In the genomic region with DNA sequence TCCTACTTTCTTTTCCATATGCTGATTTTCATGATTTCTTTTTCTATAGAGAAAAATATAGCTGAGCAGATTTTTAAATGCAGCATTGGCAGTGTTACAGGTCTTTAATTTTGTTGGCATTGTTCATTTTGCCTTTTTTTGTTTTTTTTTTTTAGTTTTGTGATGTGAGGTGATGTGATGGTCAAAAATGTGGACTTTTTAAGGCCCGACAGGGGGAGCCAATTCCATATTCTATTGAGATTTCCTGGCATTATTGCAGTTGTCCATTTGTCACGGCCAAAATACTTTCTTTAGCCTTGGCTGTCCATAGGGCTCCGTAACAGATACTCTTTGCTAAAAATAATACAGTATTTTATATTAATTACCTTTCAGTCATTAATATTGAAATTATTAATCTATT, we compare ENCODE assay signal across 9 cellular contexts. TPM values are rescaled to one million over a fixed set of nuclear protein-coding genes. Genes with fewer than 3 reads are reported as not detected.
DNase-seq lines count a peak whose midpoint lies in the region; ATAC-seq and TF ChIP-seq lines count a peak whose summit lies in the region.
"Had no signal": no experiment of that assay in that cellular context is flagged by ENCODE, and none has a peak within 500 bp of the region (broad histone marks: within the 10 kb centered on the region; RNA-seq: fewer than 3 reads in every experiment).

No MANE protein-coding gene starts in this region.

- H3K4me3 ChIP-seq in GM23248 (no peak overlapping the region), OCI-LY3 (ENCODE audit: low read length) (no peak overlapping the region)
- H3K4me3 ChIP-seq: thyroid gland had no signal

- H3K4me2 ChIP-seq in GM23248 (ENCODE audit: unreplicated experiment) (no peak overlapping the region), OCI-LY3 (ENCODE audit: low read length) (no peak overlapping the region)

- TF ChIP-seq CTCF in OCI-LY3 (IDR thresholded peaks at IDR 0.05; ENCODE audit: low read depth, low read length) (peak; percentile 37), osteocyte (IDR thresholded peaks at IDR 0.05) (peak; percentile 75), RWPE1 (conservative IDR thresholded peaks at IDR 0.05; ENCODE audit: low read depth) (no peak)

- POLR2A ChIA-PET in RWPE1 (lab: Yijun Ruan, JAX; ENCODE audit: low non-redundant PET): no interaction called here

- H3K9me3 ChIP-seq in GM23248 (ENCODE audit: low read depth) (no peaks in the 10 kb centered on the region), OCI-LY3 (ENCODE audit: insufficient read depth, low read length) (no peaks in the 10 kb centered on the region)
- H3K9me3 ChIP-seq: thyroid gland had no signal

- no peak overlapping the region for H3K27ac Mint-ChIP-seq in osteocyte (ENCODE audit: unreplicated experiment)
- no peak overlapping the region for H3K27ac Mint-ChIP-seq in T-helper 2 cell treated with Interferon-gamma antibody and Interleukin-4, amounts not matched to agents 5 μg/mL and 100 μg/mL, for 36 hours

- in situ Hi-C loops in GM23248 (cut with MboI): no loop called here

- H2AFZ ChIP-seq in GM23248 (no peak overlapping the region), OCI-LY3 (ENCODE audit: low read depth, low read length) (no peak overlapping the region)

- no peaks in the 10 kb centered on the region for H3K36me3 Mint-ChIP-seq in osteocyte (ENCODE audit: unreplicated experiment)
- H3K36me3 Mint-ChIP-seq in T-helper 2 cell treated with Interferon-gamma antibody and Interleukin-4, amounts not matched to agents 5 μg/mL and 100 μg/mL, for 36 hours (ENCODE audit: low read depth): no peaks in the 10 kb centered on the region

- H3K9ac ChIP-seq in GM23248 (no peak overlapping the region), OCI-LY3 (ENCODE audit: low read length) (no peak overlapping the region)

- 77 to 78% methylated on average over 3 of the region's 3 CpGs for WGBS in GM23248 (ENCODE audit: low coverage in 1 of 2, low lambda C conversion rate in 2 of 2, missing lambda C conversion rate in 2 of 2), 2 experiments

- peak; percentile 62 for DNase-seq in GM23248
- peak; percentile 34 for DNase-seq in epidermal melanocyte (ENCODE audit: insufficient read length, low spot score)
- DNase-seq in osteocyte (ENCODE audit: extremely low spot score, unreplicated experiment): no peak
- no peak for DNase-seq in T-helper 2 cell treated with Interferon-gamma antibody and Interleukin-4, amounts not matched to agents 5 μg/mL and 100 μg/mL, for 36 hours (ENCODE audit: low spot score)
- no peak for DNase-seq in RWPE1 (ENCODE audit: low spot score)
- DNase-seq: thyroid gland had no signal

- H3K9me3 Mint-ChIP-seq in osteocyte (ENCODE audit: unreplicated experiment): no peaks in the 10 kb centered on the region
- no peaks in the 10 kb centered on the region for H3K9me3 Mint-ChIP-seq in T-helper 2 cell treated with Interferon-gamma antibody and Interleukin-4, amounts not matched to agents 5 μg/mL and 100 μg/mL, for 36 hours

- H3K27ac ChIP-seq in GM23248: no peak overlapping the region
- no peak overlapping the region for H3K27ac ChIP-seq in OCI-LY3 (ENCODE audit: low read length)
- no peak overlapping the region for H3K27ac ChIP-seq in RWPE1
- H3K27ac ChIP-seq: thyroid gland had no signal

- CTCF ChIA-PET in RWPE1 (lab: Yijun Ruan, JAX): interaction anchor here (0.7 kb wide), 1 partner anchor 96 kb away, joined by 4 read pairs; no protein-coding TSS in a partner anchor

- H3K36me3 ChIP-seq in GM23248 (ENCODE audit: low read depth) (no peaks in the 10 kb centered on the region), OCI-LY3 (replicated peaks; ENCODE audit: low read depth, low read length) (no peaks in the 10 kb centered on the region)
- H3K36me3 ChIP-seq: thyroid gland had no signal

- ATAC-seq in GM19324 (IDR thresholded peaks at IDR 0.05; ENCODE audit: low FRiP score, unreplicated experiment) (no peak), GM18867 (IDR thresholded peaks at IDR 0.05; ENCODE audit: unreplicated experiment) (no peak)

- H3K4me1 ChIP-seq in GM23248 (ENCODE audit: insufficient read depth) (peaks cover 37% of the 10 kb centered on the region), OCI-LY3 (ENCODE audit: low read length) (no peaks in the 10 kb centered on the region)
- H3K4me1 ChIP-seq: thyroid gland had no signal

- H3K4me3 Mint-ChIP-seq in osteocyte (ENCODE audit: unreplicated experiment): no peak overlapping the region
- no peak overlapping the region for H3K4me3 Mint-ChIP-seq in T-helper 2 cell treated with Interferon-gamma antibody and Interleukin-4, amounts not matched to agents 5 μg/mL and 100 μg/mL, for 36 hours

- peaks cover 10% of the 10 kb centered on the region for H3K4me1 Mint-ChIP-seq in osteocyte (ENCODE audit: unreplicated experiment)
- H3K4me1 Mint-ChIP-seq in T-helper 2 cell treated with Interferon-gamma antibody and Interleukin-4, amounts not matched to agents 5 μg/mL and 100 μg/mL, for 36 hours (ENCODE audit: low read depth): no peaks in the 10 kb centered on the region

- H3F3A ChIP-seq in GM23248 (ENCODE audit: insufficient read depth): peaks cover 15% of the 10 kb centered on the region; the same call in 1 of the 2 replicates

- no peaks in the 10 kb centered on the region for H3K9me2 ChIP-seq in GM23248 (ENCODE audit: insufficient read depth)

- no peaks in the 10 kb centered on the region for H3K27me3 Mint-ChIP-seq in osteocyte (ENCODE audit: unreplicated experiment)
- H3K27me3 Mint-ChIP-seq in T-helper 2 cell treated with Interferon-gamma antibody and Interleukin-4, amounts not matched to agents 5 μg/mL and 100 μg/mL, for 36 hours (ENCODE audit: low read depth): no peaks in the 10 kb centered on the region

- peaks cover 99% of the 10 kb centered on the region for H3K79me2 ChIP-seq in GM23248 (ENCODE audit: insufficient read depth)
- H3K79me2 ChIP-seq in OCI-LY3 (ENCODE audit: low read length): no peaks in the 10 kb centered on the region

- no peaks in the 10 kb centered on the region for H3K27me3 ChIP-seq in GM23248 (replicated peaks; ENCODE audit: insufficient read depth)
- H3K27me3 ChIP-seq in OCI-LY3 (ENCODE audit: low read depth, low read length): no peaks in the 10 kb centered on the region
- H3K27me3 ChIP-seq: thyroid gland had no signal

- no peaks in the 10 kb centered on the region for H4K20me1 ChIP-seq in GM23248 (ENCODE audit: insufficient read depth)
- no peaks in the 10 kb centered on the region for H4K20me1 ChIP-seq in OCI-LY3 (ENCODE audit: insufficient read depth, low read length)

RNA-seq across cellular contexts. Expression of a gene that starts 47.8 kb away (rescaled TPM):
- 23.0 and 24.9 TPM in 2 replicates for total RNA-seq in GM23248 (2014; rRNA removed; shearing (Covaris generic))
- polyA plus RNA-seq in GM23248 (2016; fragmentation: Nextera tagmentation; extraction: Ambion mirVana): 43.9 and 50.8 TPM in 2 replicates
- total RNA-seq in osteocyte: 45.6 and 55.6 TPM in 2 replicates

Comparison
In these comparisons a context has a peak if more than half of its experiments do, and no peak if none do; other contexts are left out.
1. DNase-seq: peak in GM23248 (single experiment) and epidermal melanocyte (single experiment); none in osteocyte (single experiment), T-helper 2 cell treated with Interferon-gamma antibody and Interleukin-4, amounts not matched to agents 5 μg/mL and 100 μg/mL, for 36 hours (single experiment) and RWPE1 (single experiment).